In the genomic region with DNA sequence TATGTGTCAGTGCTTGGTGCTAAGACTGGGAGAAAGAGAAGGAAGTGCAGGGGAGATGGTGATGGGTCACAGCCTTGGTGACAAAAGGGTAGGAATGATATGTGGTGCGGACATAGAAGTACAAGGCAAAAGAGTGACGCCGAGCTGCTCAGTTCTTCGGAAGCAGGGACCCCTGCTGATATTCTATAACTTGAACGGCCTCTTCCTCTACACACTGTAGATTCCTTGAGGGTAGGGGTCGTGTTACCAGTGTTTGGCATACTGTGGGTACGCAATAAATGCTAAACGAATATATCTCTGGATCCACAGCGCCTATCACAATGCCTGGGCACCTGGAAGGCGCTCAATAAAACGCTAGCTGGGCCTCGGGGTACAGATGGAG, we compare ENCODE assay signal across 2 cellular contexts.
TF ChIP-seq lines count a peak whose summit lies in the region.

No MANE protein-coding gene starts in this region.

TF ChIP-seq in H1, 55 proteins besides CTCF, POLR2A, EP300 and RAD21:
- TF ChIP-seq SP2 (IDR thresholded peaks at IDR 0.05; ENCODE audit: low read length), result no peak
- no peak for TF ChIP-seq SRF (IDR thresholded peaks at IDR 0.05; ENCODE audit: low read depth, low read length)
- TF ChIP-seq NANOG (IDR thresholded peaks at IDR 0.05; ENCODE audit: insufficient read depth, low read depth, low read length, poor library complexity, severe bottlenecking), result no peak
TF ChIP-seq in H1: peak in this region for 0.

TF ChIP-seq in neural cell, 6 proteins besides CTCF, POLR2A, EP300 and RAD21:
- TF ChIP-seq SMC3 (conservative IDR thresholded peaks at IDR 0.05; ENCODE audit: poor library complexity), result no peak
- TF ChIP-seq EZH2 (IDR thresholded peaks at IDR 0.05; ENCODE audit: borderline replicate concordance, insufficient read depth, low read length, poor library complexity, severe bottlenecking), result no peak
- no peak for TF ChIP-seq MXI1 (conservative IDR thresholded peaks at IDR 0.05; ENCODE audit: poor library complexity, severe bottlenecking)
- TF ChIP-seq, protein P1, sequence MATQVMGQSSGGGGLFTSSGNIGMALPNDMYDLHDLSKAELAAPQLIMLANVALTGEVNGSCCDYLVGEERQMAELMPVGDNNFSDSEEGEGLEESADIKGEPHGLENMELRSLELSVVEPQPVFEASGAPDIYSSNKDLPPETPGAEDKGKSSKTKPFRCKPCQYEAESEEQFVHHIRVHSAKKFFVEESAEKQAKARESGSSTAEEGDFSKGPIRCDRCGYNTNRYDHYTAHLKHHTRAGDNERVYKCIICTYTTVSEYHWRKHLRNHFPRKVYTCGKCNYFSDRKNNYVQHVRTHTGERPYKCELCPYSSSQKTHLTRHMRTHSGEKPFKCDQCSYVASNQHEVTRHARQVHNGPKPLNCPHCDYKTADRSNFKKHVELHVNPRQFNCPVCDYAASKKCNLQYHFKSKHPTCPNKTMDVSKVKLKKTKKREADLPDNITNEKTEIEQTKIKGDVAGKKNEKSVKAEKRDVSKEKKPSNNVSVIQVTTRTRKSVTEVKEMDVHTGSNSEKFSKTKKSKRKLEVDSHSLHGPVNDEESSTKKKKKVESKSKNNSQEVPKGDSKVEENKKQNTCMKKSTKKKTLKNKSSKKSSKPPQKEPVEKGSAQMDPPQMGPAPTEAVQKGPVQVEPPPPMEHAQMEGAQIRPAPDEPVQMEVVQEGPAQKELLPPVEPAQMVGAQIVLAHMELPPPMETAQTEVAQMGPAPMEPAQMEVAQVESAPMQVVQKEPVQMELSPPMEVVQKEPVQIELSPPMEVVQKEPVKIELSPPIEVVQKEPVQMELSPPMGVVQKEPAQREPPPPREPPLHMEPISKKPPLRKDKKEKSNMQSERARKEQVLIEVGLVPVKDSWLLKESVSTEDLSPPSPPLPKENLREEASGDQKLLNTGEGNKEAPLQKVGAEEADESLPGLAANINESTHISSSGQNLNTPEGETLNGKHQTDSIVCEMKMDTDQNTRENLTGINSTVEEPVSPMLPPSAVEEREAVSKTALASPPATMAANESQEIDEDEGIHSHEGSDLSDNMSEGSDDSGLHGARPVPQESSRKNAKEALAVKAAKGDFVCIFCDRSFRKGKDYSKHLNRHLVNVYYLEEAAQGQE (IDR thresholded peaks at IDR 0.05; ENCODE audit: borderline replicate concordance), result no peak
- no peak for TF ChIP-seq POLR2AphosphoS5 (IDR thresholded peaks at IDR 0.05)
- no peak for TF ChIP-seq TAF1 (IDR thresholded peaks at IDR 0.05; ENCODE audit: low read depth)
TF ChIP-seq in neural cell: peak in this region for 0.
